Comparison of ENCODE assay signal across 14 cellular contexts in genomic region chr6:157533397-157533814, GRCh38.
DNase-seq lines count a peak whose midpoint lies in the region; ATAC-seq and TF ChIP-seq lines count a peak whose summit lies in the region.
"Had no signal": no experiment of that assay in that cellular context is flagged by ENCODE, and none has a peak within 500 bp of the region (broad histone marks: within the 10 kb centered on the region; RNA-seq: fewer than 3 reads in every experiment).

No MANE protein-coding gene starts in this region.

- no peak for TF ChIP-seq POLR2A in testis (IDR thresholded peaks at IDR 0.05)

- H3K4me3 Mint-ChIP-seq in CD8-positive, alpha-beta memory T cell: peak overlapping the region in 3 of 7 donors; percentile 10 to 36 (median 15)
- H3K4me3 Mint-ChIP-seq in brain: no peak overlapping the region
- peak overlapping the region; percentile 0 for H3K4me3 Mint-ChIP-seq in memory B cell
- H3K4me3 Mint-ChIP-seq: activated T-cell treated with anti-CD3 and anti-CD28 coated beads, Interleukin-2, amount 50 U/mL, for 72 hours had no signal

- no peak for ATAC-seq in memory B cell (ENCODE audit: low read depth)
- ATAC-seq: activated T-cell treated with anti-CD3 and anti-CD28 coated beads, Interleukin-2, amount 50 U/mL, for 72 hours had no signal

- POLR2A ChIA-PET in CD8-positive, alpha-beta memory T cell (lab: Charles Lee): no interaction called here

- peak overlapping the region in 6 of 8 donors; percentile 44 to 90 (median 74) for H3K27ac Mint-ChIP-seq in CD8-positive, alpha-beta memory T cell
- H3K27ac Mint-ChIP-seq in brain (peak overlapping the region in 3 of 5 experiments; percentile 11 to 55 (median 14)), memory B cell (no peak overlapping the region)
- H3K27ac Mint-ChIP-seq: activated T-cell treated with anti-CD3 and anti-CD28 coated beads, Interleukin-2, amount 50 U/mL, for 72 hours had no signal

- peaks cover 40% of the 10 kb centered on the region for H3K4me1 ChIP-seq in CD8-positive, alpha-beta memory T cell (ENCODE audit: insufficient read depth, low read length)
- peaks cover 20% of the 10 kb centered on the region for H3K4me1 ChIP-seq in testis

- in situ Hi-C loops in G401 (cut with HindIII; ENCODE audit: low sequenced_read_pairs): no loop called here

- WGBS in testis, 2 donors: 71% methylated on average over 6 of the region's 6 CpGs

- H3K27ac ChIP-seq in CD8-positive, alpha-beta memory T cell (ENCODE audit: low read depth, low read length): no peak overlapping the region
- no peak overlapping the region for H3K27ac ChIP-seq in testis

- CTCF ChIA-PET in CD8-positive, alpha-beta memory T cell (lab: Charles Lee): no interaction called here

- no peak for DNase-seq in CD8-positive, alpha-beta memory T cell
- peak; percentile 96 for DNase-seq in G401 (ENCODE audit: low spot score)
- no peak for DNase-seq in memory B cell (ENCODE audit: low spot score in 2 of 2)
- DNase-seq in UCSD-AML1 (lab: John Stamatoyannopoulos, UW; ENCODE audit: unreplicated experiment): no peak
- no peak for DNase-seq in HuH-7 (ENCODE audit: low spot score)
- no peak for DNase-seq in testis
- no peak for DNase-seq in stimulated activated naive CD4-positive, alpha-beta T cell treated with Interleukin-2 at 50 U/mL for 16 hours (lab: John Stamatoyannopoulos, UW)
- DNase-seq: activated T-cell treated with anti-CD3 and anti-CD28 coated beads, Interleukin-2, amount 50 U/mL, for 72 hours; DMS79; hypothalamus; SHP77 treated with DMSO at 0.1 percent for 48 hours; stimulated activated CD4-positive, alpha-beta T cell treated with anti-CD3 and anti-CD28 coated beads, Interleukin-12 subunit alpha, Interleukin-12 subunit beta, amount 100 ng/mL, for 4 hours; stimulated activated naive CD4-positive, alpha-beta T cell had no signal

- H3K9me3 ChIP-seq in CD8-positive, alpha-beta memory T cell (ENCODE audit: low read length): no peaks in the 10 kb centered on the region
- H3K9me3 ChIP-seq in testis: no peaks in the 10 kb centered on the region

- H3K9me3 Mint-ChIP-seq in CD8-positive, alpha-beta memory T cell: no peaks in the 10 kb centered on the region
- H3K9me3 Mint-ChIP-seq in brain (no peaks in the 10 kb centered on the region), memory B cell (no peaks in the 10 kb centered on the region)
- H3K9me3 Mint-ChIP-seq: activated T-cell treated with anti-CD3 and anti-CD28 coated beads, Interleukin-2, amount 50 U/mL, for 72 hours had no signal

- intact Hi-C loops in testis (cut with DNase I; ENCODE audit: low total_unique reads): no loop called here

- H3K4me3 ChIP-seq in CD8-positive, alpha-beta memory T cell (ENCODE audit: low read length): no peak overlapping the region
- H3K4me3 ChIP-seq in testis: no peak overlapping the region

- H3K36me3 ChIP-seq in CD8-positive, alpha-beta memory T cell (ENCODE audit: insufficient read depth, low read length): no peaks in the 10 kb centered on the region
- no peaks in the 10 kb centered on the region for H3K36me3 ChIP-seq in testis (ENCODE audit: low read depth, missing control alignments)

- H3K4me1 Mint-ChIP-seq in CD8-positive, alpha-beta memory T cell: peaks cover 46 to 57% (median 47%) of the 10 kb centered on the region in 3 donors
- H3K4me1 Mint-ChIP-seq in brain: peaks cover 55% of the 10 kb centered on the region
- peaks cover 51% of the 10 kb centered on the region for H3K4me1 Mint-ChIP-seq in memory B cell

- TF ChIP-seq CTCF in brain (conservative IDR thresholded peaks at IDR 0.05) (no peak), testis (IDR thresholded peaks at IDR 0.05) (no peak)

- no peaks in the 10 kb centered on the region for H3K27me3 Mint-ChIP-seq in CD8-positive, alpha-beta memory T cell
- H3K27me3 Mint-ChIP-seq in brain (no peaks in the 10 kb centered on the region), memory B cell (no peaks in the 10 kb centered on the region)

- no peaks in the 10 kb centered on the region for H3K27me3 ChIP-seq in CD8-positive, alpha-beta memory T cell (ENCODE audit: insufficient read depth, low read length, poor library complexity, severe bottlenecking)
- no peaks in the 10 kb centered on the region for H3K27me3 ChIP-seq in testis

- no peaks in the 10 kb centered on the region for H3K36me3 Mint-ChIP-seq in CD8-positive, alpha-beta memory T cell
- H3K36me3 Mint-ChIP-seq in brain (no peaks in the 10 kb centered on the region), memory B cell (no peaks in the 10 kb centered on the region)
